ENCODE assay signal across 1 cellular context in genomic region chr3:185065059-185065458, GRCh38.
TF ChIP-seq lines count a peak whose summit lies in the region.

No MANE protein-coding gene starts in this region.

TF ChIP-seq in GM23338, 12 proteins besides CTCF, POLR2A, EP300 and RAD21 (continued from another document):
- no peak for TF ChIP-seq ZNF462 (CRISPR knock-in tag; IDR thresholded peaks at IDR 0.05)
- TF ChIP-seq STAT1 (IDR thresholded peaks at IDR 0.05; ENCODE audit: unreplicated experiment): no peak
- no peak for TF ChIP-seq EZH2phosphoT487 (IDR thresholded peaks at IDR 0.05; ENCODE audit: unreplicated experiment)
